In the genomic region with DNA sequence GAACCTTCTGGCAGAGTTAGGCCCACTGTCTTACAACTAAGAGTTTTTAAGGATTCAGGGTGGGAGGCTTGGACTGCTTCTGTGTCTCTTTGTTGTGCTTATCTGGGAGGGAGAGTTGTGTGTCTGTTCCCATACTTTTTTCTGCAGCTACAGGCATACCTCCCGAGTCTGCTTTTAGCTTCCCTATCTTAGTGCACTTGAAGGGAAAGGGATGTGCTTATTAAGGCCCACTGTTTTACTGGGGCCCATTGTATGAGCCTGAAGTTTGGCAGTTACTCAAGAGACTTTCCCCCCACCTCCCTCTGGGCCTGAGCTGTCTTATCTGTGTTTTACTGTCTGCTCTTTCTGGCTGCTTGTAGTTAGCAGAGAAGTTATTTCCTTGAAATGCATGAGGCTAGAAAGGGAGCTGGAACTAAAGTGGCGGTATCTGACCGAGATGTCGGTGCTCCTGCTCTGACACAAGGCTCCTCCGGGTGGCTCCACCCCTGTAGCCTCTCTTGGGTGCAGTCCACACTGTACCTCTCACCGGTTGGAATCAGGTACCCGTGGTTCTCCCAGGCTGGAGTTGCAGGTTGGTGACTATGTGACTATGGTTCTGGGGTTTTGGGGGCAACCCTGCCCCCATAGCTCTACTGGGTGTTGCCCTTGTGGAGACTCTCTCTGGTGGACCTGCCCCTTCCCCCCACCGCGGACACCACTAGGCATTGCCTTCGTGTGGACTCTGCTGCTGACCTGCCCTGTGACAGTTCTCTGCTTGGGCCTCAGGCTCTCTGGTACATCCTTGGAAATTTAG, we compare ENCODE assay signal across 13 cellular contexts. TPM values are rescaled to one million over a fixed set of nuclear protein-coding genes. Genes with fewer than 3 reads are reported as not detected.
DNase-seq lines count a peak whose midpoint lies in the region; ATAC-seq and TF ChIP-seq lines count a peak whose summit lies in the region.
"Had no signal": no experiment of that assay in that cellular context is flagged by ENCODE, and none has a peak within 500 bp of the region (broad histone marks: within the 10 kb centered on the region; RNA-seq: fewer than 3 reads in every experiment).

No MANE protein-coding gene starts in this region.

- ATAC-seq in sciatic nerve (peak; percentile 34), GM21717 (IDR thresholded peaks at IDR 0.05; ENCODE audit: unreplicated experiment) (no peak)

- H3K27ac Mint-ChIP-seq in HFFc6 = no peak overlapping the region
- H3K27ac Mint-ChIP-seq: activated T-helper 1 cell treated with anti-CD3 and anti-CD28 coated beads, Interleukin-12 subunit alpha, Interleukin-12 subunit beta, Interleukin-2, Interleukin-4 antibody, amounts not matched to agents 30 ng/mL and 10 ng/mL and 1 ng/mL, durations not matched to agents 14 hours and 24 hours and 36 hours had no signal

- peak; percentile 18; the same call in 1 of the 2 replicates for TF ChIP-seq CTCF in HFFc6 (IDR thresholded peaks at IDR 0.05)
- no peak for TF ChIP-seq CTCF in choroid plexus epithelial cell (conservative IDR thresholded peaks at IDR 0.05; ENCODE audit: low read depth, low read length)

- H3K4me3 Mint-ChIP-seq in HFFc6 = no peak overlapping the region
- H3K4me3 Mint-ChIP-seq: activated T-helper 1 cell treated with anti-CD3 and anti-CD28 coated beads, Interleukin-12 subunit alpha, Interleukin-12 subunit beta, Interleukin-2, Interleukin-4 antibody, amounts not matched to agents 30 ng/mL and 10 ng/mL and 1 ng/mL, durations not matched to agents 14 hours and 24 hours and 36 hours had no signal

- DNase-seq in HFFc6 (no peak), choroid plexus epithelial cell (ENCODE audit: low read depth) (peak; percentile 52), inferior parietal cortex (ENCODE audit: extremely low spot score) (peak; percentile 34), sciatic nerve (ENCODE audit: low spot score) (no peak), AML-193 (lab: John Stamatoyannopoulos, UW) (no peak), SKM-1 treated with dmso at 0.1 percent for 144 hours (lab: John Stamatoyannopoulos, UW; ENCODE audit: unreplicated experiment) (no peak)
- DNase-seq in activated T-cell treated with anti-CD3 and anti-CD28 coated beads, Interleukin-2, amount 50 U/mL, for 1 hour = no peak
- DNase-seq: activated CD4-positive, alpha-beta T cell treated with anti-CD3 and anti-CD28 coated beads, Interleukin-2, amount 50 U/mL, for 4 hours; stimulated activated naive CD4-positive, alpha-beta T cell had no signal

- peaks cover 15% of the 10 kb centered on the region for H3K36me3 Mint-ChIP-seq in HFFc6 (ENCODE audit: low read depth)

- H3K4me3 ChIP-seq in choroid plexus epithelial cell (ENCODE audit: low read depth, low read length) = no peak overlapping the region
- H3K4me3 ChIP-seq: BLaER1 treated with 17β-estradiol and CSF1 and Interleukin-3, amounts not matched to agents 10 nM and 100 nM; prostate gland had no signal

- H3K4me1 Mint-ChIP-seq in HFFc6 (ENCODE audit: low read depth) = peaks cover 24% of the 10 kb centered on the region; the same call in 1 of the 2 replicates

- 0 out of 2 replicates have a peak, but pooled peaks cover 1% of the 10 kb centered on the region for H3K27me3 Mint-ChIP-seq in HFFc6 (ENCODE audit: insufficient read depth)

- H3K9me3 Mint-ChIP-seq in HFFc6 = no peaks in the 10 kb centered on the region
- H3K9me3 Mint-ChIP-seq: activated T-helper 1 cell treated with anti-CD3 and anti-CD28 coated beads, Interleukin-12 subunit alpha, Interleukin-12 subunit beta, Interleukin-2, Interleukin-4 antibody, amounts not matched to agents 30 ng/mL and 10 ng/mL and 1 ng/mL, durations not matched to agents 14 hours and 24 hours and 36 hours had no signal

- intact Hi-C loops in sciatic nerve (cut with DNase I) = no loop called here

RNA-seq across cellular contexts. Expression of gene UBR3, which starts 12.9 kb away (rescaled TPM):
- 10 to 100 TPM; 30.1 to 46.3 (median 40.5) TPM for total RNA-seq in HFFc6 (2021; fragmentation: NEBNext Ultra II Directional; extraction: Animal tissue kit (Norgen Biotek cat#: 25700))
- total RNA-seq in sciatic nerve = 80.3 TPM

RNA-seq across cellular contexts. Expression of gene METTL5, which starts 15.4 kb away (rescaled TPM):
- total RNA-seq in HFFc6 (2021; fragmentation: NEBNext Ultra II Directional; extraction: Animal tissue kit (Norgen Biotek cat#: 25700)) = 10 to 100 TPM; 56.8 to 77.7 (median 65.7) TPM
- total RNA-seq in sciatic nerve = 43.1 TPM

RNA-seq across cellular contexts. Expression of gene SSB, which starts 41.5 kb away (rescaled TPM):
- 100 to 1,000 TPM; 141 to 176 (median 160) TPM for total RNA-seq in HFFc6 (2021; fragmentation: NEBNext Ultra II Directional; extraction: Animal tissue kit (Norgen Biotek cat#: 25700))
- total RNA-seq in sciatic nerve = 74.6 TPM

Comparison
In these comparisons a context has a peak if more than half of its experiments do, and no peak if none do; other contexts are left out.
1. DNase-seq: peak in choroid plexus epithelial cell (single experiment) and inferior parietal cortex (single experiment); none in HFFc6 (single experiment), sciatic nerve (single experiment), AML-193 (0 of 2), SKM-1 treated with dmso at 0.1 percent for 144 hours (single experiment) and activated T-cell treated with anti-CD3 and anti-CD28 coated beads, Interleukin-2, amount 50 U/mL, for 1 hour (single experiment).